In genomic region chr2:127072970-127073369, GRCh38 we compare ENCODE assay signal across 18 cellular contexts. TPM values are rescaled to one million over a fixed set of nuclear protein-coding genes. Genes with fewer than 3 reads are reported as not detected.
DNase-seq lines count a peak whose midpoint lies in the region; ATAC-seq, FAIRE-seq and TF ChIP-seq lines count a peak whose summit lies in the region.
"Had no signal": no experiment of that assay in that cellular context is flagged by ENCODE, and none has a peak within 500 bp of the region (broad histone marks: within the 10 kb centered on the region; RNA-seq: fewer than 3 reads in every experiment).

No MANE protein-coding gene starts in this region.

- no peak for TF ChIP-seq CTCF in RWPE1 (conservative IDR thresholded peaks at IDR 0.05; ENCODE audit: low read depth)
- TF ChIP-seq CTCF in osteocyte (IDR thresholded peaks at IDR 0.05) = no peak

- no peak overlapping the region for H3K4me3 Mint-ChIP-seq in osteocyte (ENCODE audit: unreplicated experiment)
- H3K4me3 Mint-ChIP-seq: mesothelial cell of epicardium had no signal

- H3K36me3 Mint-ChIP-seq in osteocyte (ENCODE audit: unreplicated experiment) = peaks cover 11% of the 10 kb centered on the region

- H3K27ac Mint-ChIP-seq in osteocyte (ENCODE audit: unreplicated experiment) = peak overlapping the region; percentile 27
- H3K27ac Mint-ChIP-seq: mesothelial cell of epicardium had no signal

- peaks cover 46% of the 10 kb centered on the region for H3K4me1 Mint-ChIP-seq in osteocyte (ENCODE audit: unreplicated experiment)

- POLR2A ChIA-PET in RWPE1 (lab: Yijun Ruan, JAX; ENCODE audit: low non-redundant PET) = no interaction called here

- H3K27me3 Mint-ChIP-seq in osteocyte (ENCODE audit: unreplicated experiment) = no peaks in the 10 kb centered on the region
- H3K27me3 Mint-ChIP-seq: progenitor cell of endocrine pancreas had no signal

- H3K9me3 Mint-ChIP-seq in osteocyte (ENCODE audit: unreplicated experiment) = no peaks in the 10 kb centered on the region
- H3K9me3 Mint-ChIP-seq: mesothelial cell of epicardium had no signal

- ATAC-seq in HG03159 (IDR thresholded peaks at IDR 0.05; ENCODE audit: unreplicated experiment) = no peak
- ATAC-seq: gastroesophageal sphincter had no signal

- FAIRE-seq in frontal cortex (lab: Jason Lieb, UNC) = no peak

- CTCF ChIA-PET in RWPE1 (lab: Yijun Ruan, JAX) = interaction anchor here (0.7 kb wide), 1 partner anchor 103 kb away, joined by 3 read pairs; no protein-coding TSS in a partner anchor

- peak; percentile 32 for DNase-seq in AG08395 (ENCODE audit: low spot score)
- no peak for DNase-seq in RWPE1 (ENCODE audit: low spot score)
- peak; percentile 67 to 73 for DNase-seq in frontal cortex (ENCODE audit: low spot score in 2 of 2)
- DNase-seq in osteocyte (ENCODE audit: extremely low spot score, unreplicated experiment) = no peak
- no peak for DNase-seq in DMS53 treated with DMSO at 0.1 percent for 48 hours (lab: John Stamatoyannopoulos, UW; ENCODE audit: unreplicated experiment)
- no peak for DNase-seq in SK-N-DZ (ENCODE audit: low spot score)
- no peak for DNase-seq in stimulated activated CD4-positive, alpha-beta T cell treated with anti-CD3 and anti-CD28 coated beads, Interleukin-4, amount 100 ng/mL, for 24 hours
- DNase-seq: brain microvascular endothelial cell; effector CD8-positive, alpha-beta T cell; Kasumi-1; NCI-H1417 treated with DMSO at 0.1 percent for 48 hours; NCI-H446 treated with DMSO at 0.1 percent for 48 hours; tibial artery had no signal

- 0 out of 2 replicates have a peak overlapping the region, but pooled peaks have one; percentile 2 for H3K27ac ChIP-seq in RWPE1
- H3K27ac ChIP-seq: brain microvascular endothelial cell, tibial artery, VCaP had no signal

RNA-seq across cellular contexts. Expression of gene BIN1, which starts 34.0 kb away (rescaled TPM):
- total RNA-seq in frontal cortex (57.5 TPM), osteocyte (101 TPM in 2 replicates)
- 73.3 and 73.9 TPM in 2 replicates for polyA plus RNA-seq in SK-N-DZ (2014; cell fraction: cytosol; rRNA removed)
- polyA plus RNA-seq in SK-N-DZ (2014; cell fraction: nucleus; rRNA removed) = 151 and 178 TPM in 2 replicates

Comparison
In these comparisons a context has a peak if more than half of its experiments do, and no peak if none do; other contexts are left out.
1. DNase-seq: peak in AG08395 (single experiment) and frontal cortex (2 of 2); none in RWPE1 (single experiment), osteocyte (single experiment), DMS53 treated with DMSO at 0.1 percent for 48 hours (single experiment), SK-N-DZ (single experiment) and stimulated activated CD4-positive, alpha-beta T cell treated with anti-CD3 and anti-CD28 coated beads, Interleukin-4, amount 100 ng/mL, for 24 hours (single experiment).